ENCODE assay signal across 8 cellular contexts in the genomic region with DNA sequence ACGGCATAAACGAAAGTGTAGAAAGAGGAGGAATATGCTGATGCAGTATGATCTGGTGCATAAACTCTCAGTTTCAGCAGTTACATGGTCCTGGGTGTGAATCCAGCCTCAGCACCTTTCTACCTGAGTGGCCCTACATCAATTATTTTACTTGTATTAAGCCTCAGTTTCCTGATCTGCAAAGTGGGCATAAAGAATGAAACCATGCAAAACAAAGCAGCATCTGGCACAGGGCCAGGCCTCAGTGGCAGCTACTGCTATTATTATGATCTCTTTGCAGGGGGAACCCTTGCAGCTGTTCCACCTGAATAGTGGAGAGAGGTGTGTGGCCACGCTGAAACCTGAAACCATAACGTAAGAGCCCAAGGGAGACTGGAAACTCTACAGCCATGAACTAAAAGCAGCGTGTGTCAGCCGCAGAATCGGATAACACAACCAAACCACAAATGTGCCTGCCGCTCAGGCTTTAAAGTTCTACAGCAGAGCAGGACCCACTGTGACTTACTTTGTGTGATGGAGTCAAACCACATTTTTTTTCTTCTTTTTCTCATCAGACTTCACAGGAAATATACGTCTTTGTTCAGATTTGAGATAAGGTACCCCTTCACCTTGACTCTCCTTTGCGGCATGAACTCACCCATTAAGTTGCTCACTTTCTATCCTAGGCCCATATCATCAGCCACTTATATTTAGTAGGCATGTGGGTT. TPM values are rescaled to one million over a fixed set of nuclear protein-coding genes. Genes with fewer than 3 reads are reported as not detected.
DNase-seq lines count a peak whose midpoint lies in the region; ATAC-seq and TF ChIP-seq lines count a peak whose summit lies in the region.

No MANE protein-coding gene starts in this region.

- peak overlapping the region; percentile 57 for H3K27ac Mint-ChIP-seq in mesothelial cell of epicardium
- peak overlapping the region; percentile 92 for H3K27ac Mint-ChIP-seq in stimulated activated naive CD8-positive, alpha-beta T cell treated with anti-CD3 and anti-CD28 coated beads, Interleukin-15, Interleukin-2, amounts not matched to agents 100 ng/mL and 50 ng/mL, for 24 hours

- no peaks in the 10 kb centered on the region for H3K36me3 Mint-ChIP-seq in mesothelial cell of epicardium
- H3K36me3 Mint-ChIP-seq in stimulated activated naive CD8-positive, alpha-beta T cell treated with anti-CD3 and anti-CD28 coated beads, Interleukin-15, Interleukin-2, amounts not matched to agents 100 ng/mL and 50 ng/mL, for 24 hours (ENCODE audit: low read depth), result no peaks in the 10 kb centered on the region

- H3K4me1 Mint-ChIP-seq in mesothelial cell of epicardium, result peaks cover 11% of the 10 kb centered on the region
- peaks cover 59% of the 10 kb centered on the region for H3K4me1 Mint-ChIP-seq in stimulated activated naive CD8-positive, alpha-beta T cell treated with anti-CD3 and anti-CD28 coated beads, Interleukin-15, Interleukin-2, amounts not matched to agents 100 ng/mL and 50 ng/mL, for 24 hours (ENCODE audit: low read depth)

- H3K9me3 Mint-ChIP-seq in mesothelial cell of epicardium, result no peaks in the 10 kb centered on the region
- H3K9me3 Mint-ChIP-seq in stimulated activated naive CD8-positive, alpha-beta T cell treated with anti-CD3 and anti-CD28 coated beads, Interleukin-15, Interleukin-2, amounts not matched to agents 100 ng/mL and 50 ng/mL, for 24 hours, result no peaks in the 10 kb centered on the region

- no peak for TF ChIP-seq CTCF in mesothelial cell of epicardium (IDR thresholded peaks at IDR 0.05; ENCODE audit: unreplicated experiment)

- DNase-seq in NCI-H2196 (lab: John Stamatoyannopoulos, UW; ENCODE audit: unreplicated experiment) (peak; percentile 62), mesothelial cell of epicardium (ENCODE audit: low spot score in 2 of 2, unreplicated experiment in 2 of 2) (no peak), NCI-H446 (lab: John Stamatoyannopoulos, UW) (no peak), DMS114 treated with DMSO at 0.1 percent for 48 hours (lab: John Stamatoyannopoulos, UW; ENCODE audit: unreplicated experiment) (no peak)
- peak; percentile 76 for DNase-seq in activated CD8-positive, alpha-beta memory T cell treated with anti-CD3 and anti-CD28 coated beads, Interleukin-2, amount 50 U/mL, for 24 hours (ENCODE audit: extremely low read depth)

- no peaks in the 10 kb centered on the region for H3K27me3 Mint-ChIP-seq in mesothelial cell of epicardium (ENCODE audit: low read depth)
- H3K27me3 Mint-ChIP-seq in stimulated activated naive CD8-positive, alpha-beta T cell treated with anti-CD3 and anti-CD28 coated beads, Interleukin-15, Interleukin-2, amounts not matched to agents 100 ng/mL and 50 ng/mL, for 24 hours, result peaks cover 5% of the 10 kb centered on the region

- no peak overlapping the region for H3K4me3 Mint-ChIP-seq in mesothelial cell of epicardium
- peak overlapping the region; percentile 64 for H3K4me3 Mint-ChIP-seq in stimulated activated naive CD8-positive, alpha-beta T cell treated with anti-CD3 and anti-CD28 coated beads, Interleukin-15, Interleukin-2, amounts not matched to agents 100 ng/mL and 50 ng/mL, for 24 hours

- ATAC-seq in GM18873 (IDR thresholded peaks at IDR 0.05; ENCODE audit: low FRiP score, unreplicated experiment) (peak; percentile 74), HG02884 (IDR thresholded peaks at IDR 0.05; ENCODE audit: unreplicated experiment) (peak; percentile 84)

RNA-seq across cellular contexts. Expression of gene FOS, which starts 29.2 kb away (rescaled TPM):
- 789 to 796 TPM (median 796 TPM) in 3 replicates for total RNA-seq in mesothelial cell of epicardium

Comparison
In these comparisons a context has a peak if more than half of its experiments do, and no peak if none do; other contexts are left out.
1. DNase-seq: peak in NCI-H2196 (single experiment) and activated CD8-positive, alpha-beta memory T cell treated with anti-CD3 and anti-CD28 coated beads, Interleukin-2, amount 50 U/mL, for 24 hours (single experiment); none in mesothelial cell of epicardium (0 of 2), NCI-H446 (0 of 2) and DMS114 treated with DMSO at 0.1 percent for 48 hours (single experiment).